Comparison of ENCODE assay signal across 10 cellular contexts in the genomic region with DNA sequence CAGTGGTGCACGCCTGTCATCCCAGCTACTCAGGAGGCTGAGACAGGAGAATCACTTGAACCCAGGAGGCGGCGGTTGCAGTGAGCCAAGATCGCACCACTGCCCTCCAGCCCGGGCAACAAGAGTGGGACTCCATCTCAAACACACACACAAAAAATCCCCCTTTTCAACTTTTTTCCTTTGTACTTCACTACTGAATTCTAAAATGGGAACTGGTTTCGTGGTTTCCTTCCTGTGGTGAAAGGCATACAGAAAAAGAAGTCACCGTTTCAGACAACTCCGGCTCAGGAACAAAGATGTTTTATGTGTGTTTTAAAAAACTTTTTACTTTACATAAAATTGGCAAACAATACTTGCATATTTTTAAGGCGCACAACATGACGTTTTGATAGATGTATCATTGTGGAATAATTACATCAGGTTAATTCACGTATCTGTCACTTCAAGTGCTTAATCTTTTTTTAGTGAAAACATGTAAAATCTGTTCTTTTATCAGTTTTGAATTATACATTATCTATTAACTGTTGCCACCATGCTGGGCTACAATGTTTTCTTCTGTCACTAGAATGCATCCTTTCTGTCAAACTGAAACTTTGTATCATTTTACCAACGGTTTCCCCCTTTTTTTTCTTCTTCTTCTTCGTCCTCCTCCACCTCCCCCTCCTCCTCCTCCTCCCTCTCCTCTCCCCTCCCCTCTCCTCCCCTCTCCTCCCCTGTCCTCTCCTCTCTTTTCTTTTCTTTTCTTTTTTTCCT.
DNase-seq lines count a peak whose midpoint lies in the region; ATAC-seq and TF ChIP-seq lines count a peak whose summit lies in the region.
"Had no signal": no experiment of that assay in that cellular context is flagged by ENCODE, and none has a peak within 500 bp of the region (broad histone marks: within the 10 kb centered on the region; RNA-seq: fewer than 3 reads in every experiment).

No MANE protein-coding gene starts in this region.

- POLR2A ChIA-PET in T-cell (lab: Charles Lee) = no interaction called here

- H2BK12ac ChIP-seq in H9 (ENCODE audit: insufficient read length, low read depth, low read length) = no peak overlapping the region

- no peaks in the 10 kb centered on the region for H3K36me3 ChIP-seq in thymus (ENCODE audit: control insufficient read depth, insufficient read depth)

- H3K4ac ChIP-seq in H9 (ENCODE audit: low read depth, low read length) = no peak overlapping the region

- CTCF ChIA-PET in T-cell (lab: Charles Lee) = no interaction called here

- H3K4me3 ChIP-seq in thymus (ENCODE audit: low read length) = no peak overlapping the region
- H3K4me3 ChIP-seq: psoas muscle had no signal

- H2BK5ac ChIP-seq in H9 (ENCODE audit: insufficient read length, low read length) = no peak overlapping the region

- no peaks in the 10 kb centered on the region for H3K79me2 ChIP-seq in H9 (ENCODE audit: insufficient read depth, low read length)

- peaks cover 5% of the 10 kb centered on the region for H3K27me3 Mint-ChIP-seq in activated naive CD4-positive, alpha-beta T cell treated with anti-CD3 and anti-CD28 coated beads, Interleukin-2, amount 50 U/mL, for 24 hours
- H3K27me3 Mint-ChIP-seq in T-cell = peaks cover 3 to 22% of the 10 kb centered on the region in 2 donors
- peaks cover 3% of the 10 kb centered on the region for H3K27me3 Mint-ChIP-seq in H9 (ENCODE audit: low read depth)

- no peak overlapping the region for H2BK120ac ChIP-seq in H9 (ENCODE audit: low read depth, low read length, poor library complexity, severe bottlenecking)

- no peak overlapping the region for H2BK15ac ChIP-seq in H9 (ENCODE audit: low read depth, low read length)

- no peak overlapping the region for H4K5ac ChIP-seq in H9 (ENCODE audit: insufficient read length, low read depth, low read length)

- no peak for TF ChIP-seq CTCF in H9 (conservative IDR thresholded peaks at IDR 0.05)

- no peaks in the 10 kb centered on the region for H3K9me3 Mint-ChIP-seq in activated naive CD4-positive, alpha-beta T cell treated with anti-CD3 and anti-CD28 coated beads, Interleukin-2, amount 50 U/mL, for 24 hours
- H3K9me3 Mint-ChIP-seq in T-cell (peaks cover 0 to 4% (median 0%) of the 10 kb centered on the region in 3 donors), H9 (peaks cover 0 to 7% of the 10 kb centered on the region in 2 experiments; a peak in 1 of 5 replicates)

- H3K79me1 ChIP-seq in H9 (ENCODE audit: insufficient read depth, low read depth, low read length, poor library complexity, severe bottlenecking) = no peaks in the 10 kb centered on the region

- no peak overlapping the region for H3K9ac ChIP-seq in H9 (ENCODE audit: extremely low read depth, insufficient read length, low read length)

- no peaks in the 10 kb centered on the region for H4K20me1 ChIP-seq in H9 (ENCODE audit: control insufficient read depth, insufficient read depth, insufficient read length)

- peak overlapping the region; percentile 79 for H3K4me3 Mint-ChIP-seq in activated naive CD4-positive, alpha-beta T cell treated with anti-CD3 and anti-CD28 coated beads, Interleukin-2, amount 50 U/mL, for 24 hours
- peak overlapping the region; percentile 49 to 70 (median 65) for H3K4me3 Mint-ChIP-seq in T-cell
- no peak overlapping the region for H3K4me3 Mint-ChIP-seq in H9

- peaks cover 16% of the 10 kb centered on the region for H3K4me1 Mint-ChIP-seq in activated naive CD4-positive, alpha-beta T cell treated with anti-CD3 and anti-CD28 coated beads, Interleukin-2, amount 50 U/mL, for 24 hours
- H3K4me1 Mint-ChIP-seq in T-cell (peaks cover 17 to 20% (median 18%) of the 10 kb centered on the region in 3 donors), H9 (peaks cover 7 to 19% of the 10 kb centered on the region in 2 experiments; a peak in 3 of 4 replicates)

- H3T11ph ChIP-seq in H9 (ENCODE audit: low read length) = no peak overlapping the region

- WGBS in thymus = 5% methylated on average over 13 of the region's 13 CpGs
- no CpG with 5 or more reads among the region's 13 CpGs for WGBS in H9 (ENCODE audit: extremely low coverage, insufficient read length, low lambda C conversion rate)

- H3K14ac ChIP-seq in H9 (ENCODE audit: insufficient read depth, low read length) = no peak overlapping the region

- no peak overlapping the region for H3K27ac Mint-ChIP-seq in activated naive CD4-positive, alpha-beta T cell treated with anti-CD3 and anti-CD28 coated beads, Interleukin-2, amount 50 U/mL, for 24 hours
- H3K27ac Mint-ChIP-seq in T-cell (no peak overlapping the region), H9 (no peak overlapping the region)

- H3K9me3 ChIP-seq in thymus (ENCODE audit: control insufficient read depth) (peaks cover under 1% of the 10 kb centered on the region), H9 (ENCODE audit: control insufficient read depth, low read depth, low read length) (peaks cover 2% of the 10 kb centered on the region)
- H3K9me3 ChIP-seq: psoas muscle had no signal

- H4K8ac ChIP-seq in H9 (replicated peaks; ENCODE audit: insufficient read length, low read depth, low read length) = no peak overlapping the region

- no peak overlapping the region for H3K18ac ChIP-seq in H9 (ENCODE audit: insufficient read length, low read depth, low read length)

- no peak overlapping the region for H2AFZ ChIP-seq in H9 (ENCODE audit: low read length)

- no peak overlapping the region for H2BK20ac ChIP-seq in H9 (ENCODE audit: low read depth, low read length, poor library complexity, severe bottlenecking)

- H2AK5ac ChIP-seq in H9 (ENCODE audit: insufficient read length, low read length) = no peak overlapping the region

- no peak overlapping the region for H3K23ac ChIP-seq in H9 (ENCODE audit: insufficient read length, low read depth, low read length)

- no peak overlapping the region for H4K91ac ChIP-seq in H9 (ENCODE audit: insufficient read length, low read depth, low read length)

- H3K27ac ChIP-seq in thymus (ENCODE audit: low read depth) (peak overlapping the region; percentile 18), H9 (ENCODE audit: insufficient read length, low read depth, low read length) (no peak overlapping the region)
- H3K27ac ChIP-seq: psoas muscle had no signal

- H3K27me3 ChIP-seq in thymus (ENCODE audit: control insufficient read depth, insufficient read depth) = no peaks in the 10 kb centered on the region
- no peaks in the 10 kb centered on the region for H3K27me3 ChIP-seq in H9 (ENCODE audit: insufficient read depth, low read length)

- H3K23me2 ChIP-seq in H9 (ENCODE audit: insufficient read length, low read depth, low read length, poor library complexity, severe bottlenecking) = no peaks in the 10 kb centered on the region

- H3K4me1 ChIP-seq in thymus (ENCODE audit: control insufficient read depth, insufficient read depth, low read length) (no peaks in the 10 kb centered on the region), H9 (ENCODE audit: insufficient read depth, low read length) (no peaks in the 10 kb centered on the region)
- H3K4me1 ChIP-seq: psoas muscle had no signal

- H3K56ac ChIP-seq in H9 (ENCODE audit: insufficient read length, low read depth, low read length) = no peak overlapping the region

- no peaks in the 10 kb centered on the region for H3K36me3 Mint-ChIP-seq in activated naive CD4-positive, alpha-beta T cell treated with anti-CD3 and anti-CD28 coated beads, Interleukin-2, amount 50 U/mL, for 24 hours
- H3K36me3 Mint-ChIP-seq in T-cell = no peaks in the 10 kb centered on the region
- no peaks in the 10 kb centered on the region; a peak in 1 of 7 replicates for H3K36me3 Mint-ChIP-seq in H9 (ENCODE audit: insufficient read depth in 1 of 3, low read depth in 3 of 3)

- H3K4me2 ChIP-seq in H9 (ENCODE audit: insufficient read depth, insufficient read length, low read length) = no peak overlapping the region

- no peak for DNase-seq in activated naive CD4-positive, alpha-beta T cell (lab: John Stamatoyannopoulos, UW)
- DNase-seq in T-cell (no peak), H9 (no peak), NCI-H82 (lab: John Stamatoyannopoulos, UW) (no peak), NCI-H2029 treated with DMSO at 0.1 percent for 48 hours (lab: John Stamatoyannopoulos, UW) (no peak)
- DNase-seq: NCI-H1930, psoas muscle had no signal

- ATAC-seq in HG03108 (IDR thresholded peaks at IDR 0.05; ENCODE audit: unreplicated experiment) (peak; percentile 82), T-cell (replicated peaks in 1 of 4) (peak in 2 of 4 experiments; percentile 29 to 75)
- ATAC-seq: psoas muscle had no signal

Comparison
In these comparisons a context has a peak if more than half of its experiments do, and no peak if none do; other contexts are left out.
1. H3K4me3 Mint-ChIP-seq: peak in activated naive CD4-positive, alpha-beta T cell treated with anti-CD3 and anti-CD28 coated beads, Interleukin-2, amount 50 U/mL, for 24 hours (single experiment) and T-cell (3 of 3); none in H9 (0 of 2).